Comparison of ENCODE assay signal across 8 cellular contexts in genomic region chr1:236142358-236143103, GRCh38. TPM values are rescaled to one million over a fixed set of nuclear protein-coding genes. Genes with fewer than 3 reads are reported as not detected.
DNase-seq lines count a peak whose midpoint lies in the region; ATAC-seq and TF ChIP-seq lines count a peak whose summit lies in the region.

Gene GPR137B (plus strand): TSS chr1:236142539. CDS start chr1:236142623, 84 bp downstream.

- peaks cover 24% of the 10 kb centered on the region for H3K4me1 Mint-ChIP-seq in Calu3 (ENCODE audit: low read depth, unreplicated experiment)

- H3K9me3 Mint-ChIP-seq in Calu3 (ENCODE audit: low read depth, unreplicated experiment) = no peaks in the 10 kb centered on the region

- TF ChIP-seq POLR2A in prostate gland (IDR thresholded peaks at IDR 0.05) = peak; percentile 53

- intact Hi-C loops in Calu3 (cut with micrococcal nuclease; ENCODE audit: unreplicated experiment) = loop anchor here (10.0 kb wide), 1 partner anchor 142 kb away; the partner anchor contains the start of gene ERO1B
- intact Hi-C loops in left ventricle myocardium superior (cut with micrococcal nuclease) = no loop called here
- intact Hi-C loops in prostate gland (cut with DNase I) = no loop called here
- intact Hi-C loops in aorta (cut with DNase I) = no loop called here

- peaks cover 25% of the 10 kb centered on the region for H3K36me3 Mint-ChIP-seq in Calu3 (ENCODE audit: insufficient read depth, unreplicated experiment)

- H3K9me3 ChIP-seq in prostate gland (no peaks in the 10 kb centered on the region), aorta (ENCODE audit: control insufficient read depth, low read length) (no peaks in the 10 kb centered on the region)

- H3K36me3 ChIP-seq in prostate gland = no peaks in the 10 kb centered on the region
- no peaks in the 10 kb centered on the region for H3K36me3 ChIP-seq in aorta (ENCODE audit: control insufficient read depth in 1 of 2, insufficient read depth in 2 of 2, low read length in 1 of 2)

- ATAC-seq in GM19468 (IDR thresholded peaks at IDR 0.05; ENCODE audit: extremely low read depth, unreplicated experiment) (peak; percentile 41), left ventricle myocardium superior (peak; percentile 56), aorta (ENCODE audit: low FRiP score) (peak; percentile 54)

- no peaks in the 10 kb centered on the region for H3K27me3 ChIP-seq in prostate gland (replicated peaks; ENCODE audit: insufficient read depth)
- H3K27me3 ChIP-seq in aorta (ENCODE audit: control insufficient read depth in 1 of 2, insufficient read depth in 2 of 2, low read length in 1 of 2) = peaks cover 0 to 2% of the 10 kb centered on the region in 2 donors

- H3K4me3 ChIP-seq in prostate gland = peak within 1 kb of the TSS; percentile 58 to 62
- peak within 1 kb of the TSS; percentile 75 to 77 for H3K4me3 ChIP-seq in aorta (ENCODE audit: low read length in 2 of 2)

- H3K27ac Mint-ChIP-seq in Calu3 (ENCODE audit: unreplicated experiment) = peak within 1 kb of the TSS; percentile 88

- H3K27me3 Mint-ChIP-seq in Calu3 (ENCODE audit: unreplicated experiment) = peaks cover 58% of the 10 kb centered on the region

- H3K4me1 ChIP-seq in prostate gland (replicated peaks) (peaks cover 6% of the 10 kb centered on the region), aorta (ENCODE audit: control insufficient read depth in 1 of 2, insufficient read depth in 2 of 2, low read length in 2 of 2) (no peaks in the 10 kb centered on the region)

- H3K4me3 Mint-ChIP-seq in Calu3 (ENCODE audit: low read depth, unreplicated experiment) = peak within 1 kb of the TSS; percentile 95

- 0% methylated on average over 57 of the region's 89 CpGs for WGBS in prostate gland
- WGBS in aorta, 2 donors = 1% methylated on average over 45 to 88 of the region's 89 CpGs

- no peak for TF ChIP-seq CTCF in Calu3 (IDR thresholded peaks at IDR 0.05; ENCODE audit: unreplicated experiment)
- TF ChIP-seq CTCF in prostate gland (IDR thresholded peaks at IDR 0.05) = no peak

- H3K27ac ChIP-seq in prostate gland (peak within 1 kb of the TSS; percentile 20 to 39), aorta (ENCODE audit: low read depth in 1 of 2, low read length in 2 of 2) (no peak within 1 kb of the TSS)

- DNase-seq in Calu3 = peak; percentile 53
- peak; percentile 73 for DNase-seq in HPDE6-E6E7 (ENCODE audit: extremely low spot score)
- DNase-seq in SKM-1 treated with dmso at 0.1 percent for 144 hours (lab: John Stamatoyannopoulos, UW; ENCODE audit: unreplicated experiment) = peak; percentile 80
- DNase-seq in amniotic epithelial cell (ENCODE audit: low read depth) = peak; percentile 55
- DNase-seq in left ventricle myocardium superior = peak; percentile 69
- peak; percentile 37 for DNase-seq in prostate gland (ENCODE audit: low spot score)
- DNase-seq in aorta = peak; percentile 79 to 82

- BruUV-seq in Calu3 (replicated peaks; lab: Mats Ljungman, UMichigan) = no TSS peak

- CTCF ChIA-PET in Calu3 (lab: Charles Lee) = no interaction called here

RNA-seq across cellular contexts. Expression of gene GPR137B, which starts in this region (rescaled TPM):
- total RNA-seq in Calu3 (2022) = 9.5 and 11.4 TPM in 2 replicates
- 31.6 TPM for total RNA-seq in left ventricle myocardium superior
- 10 to 100 TPM in 1 of 2 donors, 1 to 10 TPM in 1; 9.1 to 33.7 TPM for total RNA-seq in prostate gland
- 10 to 100 TPM; 19.2 to 21.3 TPM for total RNA-seq in aorta
- 10 to 100 TPM; 15.4 to 19.8 TPM for polyA plus RNA-seq in aorta

Comparison
In these comparisons a context has a peak if more than half of its experiments do, and no peak if none do; other contexts are left out.
1. H3K27ac ChIP-seq: peak in prostate gland (2 of 2); none in aorta (0 of 2).
2. Peak in every context shown above with its lines, with median percentiles within 50 percentile points of each other: DNase-seq and ATAC-seq.